In the genomic region with DNA sequence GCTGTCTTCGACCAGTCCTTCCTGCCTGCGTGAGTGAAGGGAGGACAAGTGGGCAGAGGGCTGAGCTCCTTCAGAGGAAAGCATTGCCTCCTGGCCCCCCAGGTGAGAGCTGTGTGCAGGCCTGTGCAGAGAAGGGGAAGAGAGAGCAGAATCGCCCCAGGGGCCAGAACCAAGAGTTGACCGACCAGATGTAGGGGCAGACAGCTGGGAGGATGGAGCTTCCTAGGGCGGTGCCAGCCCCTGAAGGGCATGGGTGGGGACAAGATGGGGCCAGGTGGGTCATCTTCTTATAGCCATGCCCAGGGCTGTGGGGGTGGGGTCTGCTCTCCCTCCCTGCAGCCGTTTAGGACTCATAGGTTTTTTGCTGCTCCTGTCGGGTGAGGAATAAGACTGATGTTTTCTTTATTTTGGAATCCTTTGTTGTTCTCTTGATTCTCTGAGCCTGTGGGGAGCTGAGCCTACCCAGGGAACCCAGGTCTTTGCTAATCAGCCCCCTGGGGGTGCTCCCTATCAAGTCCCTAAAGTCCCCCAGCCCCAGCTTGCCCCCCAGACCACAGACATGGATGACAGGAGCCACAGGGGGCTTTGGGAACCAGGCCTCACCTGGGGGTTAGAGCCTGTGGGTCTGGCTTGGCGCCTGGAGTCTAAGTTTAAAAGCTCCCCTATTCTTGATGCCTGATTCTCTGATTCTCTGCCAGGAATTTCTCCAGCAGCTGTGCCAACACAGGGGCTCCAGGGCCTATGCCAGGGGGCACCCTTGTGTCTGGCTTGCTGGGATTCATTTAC, we compare ENCODE assay signal across 1 cellular context.
TF ChIP-seq lines count a peak whose summit lies in the region.

No MANE protein-coding gene starts in this region.

TF ChIP-seq in WTC11, 78 proteins besides CTCF, POLR2A, EP300 and RAD21 (continued from another document):
- TF ChIP-seq, protein P1, sequence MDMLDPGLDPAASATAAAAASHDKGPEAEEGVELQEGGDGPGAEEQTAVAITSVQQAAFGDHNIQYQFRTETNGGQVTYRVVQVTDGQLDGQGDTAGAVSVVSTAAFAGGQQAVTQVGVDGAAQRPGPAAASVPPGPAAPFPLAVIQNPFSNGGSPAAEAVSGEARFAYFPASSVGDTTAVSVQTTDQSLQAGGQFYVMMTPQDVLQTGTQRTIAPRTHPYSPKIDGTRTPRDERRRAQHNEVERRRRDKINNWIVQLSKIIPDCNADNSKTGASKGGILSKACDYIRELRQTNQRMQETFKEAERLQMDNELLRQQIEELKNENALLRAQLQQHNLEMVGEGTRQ (CRISPR knock-in tag; IDR thresholded peaks at IDR 0.05) = no peak
- TF ChIP-seq ZNF138 (CRISPR knock-in tag; conservative IDR thresholded peaks at IDR 0.05) (no peak), CREB1 (CRISPR knock-in tag; IDR thresholded peaks at IDR 0.05) (no peak)
- TF ChIP-seq, protein P2, sequence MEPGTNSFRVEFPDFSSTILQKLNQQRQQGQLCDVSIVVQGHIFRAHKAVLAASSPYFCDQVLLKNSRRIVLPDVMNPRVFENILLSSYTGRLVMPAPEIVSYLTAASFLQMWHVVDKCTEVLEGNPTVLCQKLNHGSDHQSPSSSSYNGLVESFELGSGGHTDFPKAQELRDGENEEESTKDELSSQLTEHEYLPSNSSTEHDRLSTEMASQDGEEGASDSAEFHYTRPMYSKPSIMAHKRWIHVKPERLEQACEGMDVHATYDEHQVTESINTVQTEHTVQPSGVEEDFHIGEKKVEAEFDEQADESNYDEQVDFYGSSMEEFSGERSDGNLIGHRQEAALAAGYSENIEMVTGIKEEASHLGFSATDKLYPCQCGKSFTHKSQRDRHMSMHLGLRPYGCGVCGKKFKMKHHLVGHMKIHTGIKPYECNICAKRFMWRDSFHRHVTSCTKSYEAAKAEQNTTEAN (CRISPR knock-in tag; IDR thresholded peaks at IDR 0.05) = no peak
TF ChIP-seq in WTC11: peak in this region for 0.
